1 cellular context compared by ENCODE assay signal in genomic region chr13:49791214-49791752, GRCh38.
TF ChIP-seq lines count a peak whose summit lies in the region.

No MANE protein-coding gene starts in this region.

TF ChIP-seq in HepG2, 621 proteins besides CTCF, POLR2A, EP300 and RAD21 (continued from another document and continues in another):
- TF ChIP-seq FOSL2 (CRISPR knock-in tag; IDR thresholded peaks at IDR 0.05), result no peak
- no peak for TF ChIP-seq ARHGAP35 (CRISPR knock-in tag; IDR thresholded peaks at IDR 0.05; ENCODE audit: borderline replicate concordance)
- no peak for TF ChIP-seq REXO4 (CRISPR knock-in tag; IDR thresholded peaks at IDR 0.05; ENCODE audit: borderline replicate concordance)
- TF ChIP-seq, protein P1, sequence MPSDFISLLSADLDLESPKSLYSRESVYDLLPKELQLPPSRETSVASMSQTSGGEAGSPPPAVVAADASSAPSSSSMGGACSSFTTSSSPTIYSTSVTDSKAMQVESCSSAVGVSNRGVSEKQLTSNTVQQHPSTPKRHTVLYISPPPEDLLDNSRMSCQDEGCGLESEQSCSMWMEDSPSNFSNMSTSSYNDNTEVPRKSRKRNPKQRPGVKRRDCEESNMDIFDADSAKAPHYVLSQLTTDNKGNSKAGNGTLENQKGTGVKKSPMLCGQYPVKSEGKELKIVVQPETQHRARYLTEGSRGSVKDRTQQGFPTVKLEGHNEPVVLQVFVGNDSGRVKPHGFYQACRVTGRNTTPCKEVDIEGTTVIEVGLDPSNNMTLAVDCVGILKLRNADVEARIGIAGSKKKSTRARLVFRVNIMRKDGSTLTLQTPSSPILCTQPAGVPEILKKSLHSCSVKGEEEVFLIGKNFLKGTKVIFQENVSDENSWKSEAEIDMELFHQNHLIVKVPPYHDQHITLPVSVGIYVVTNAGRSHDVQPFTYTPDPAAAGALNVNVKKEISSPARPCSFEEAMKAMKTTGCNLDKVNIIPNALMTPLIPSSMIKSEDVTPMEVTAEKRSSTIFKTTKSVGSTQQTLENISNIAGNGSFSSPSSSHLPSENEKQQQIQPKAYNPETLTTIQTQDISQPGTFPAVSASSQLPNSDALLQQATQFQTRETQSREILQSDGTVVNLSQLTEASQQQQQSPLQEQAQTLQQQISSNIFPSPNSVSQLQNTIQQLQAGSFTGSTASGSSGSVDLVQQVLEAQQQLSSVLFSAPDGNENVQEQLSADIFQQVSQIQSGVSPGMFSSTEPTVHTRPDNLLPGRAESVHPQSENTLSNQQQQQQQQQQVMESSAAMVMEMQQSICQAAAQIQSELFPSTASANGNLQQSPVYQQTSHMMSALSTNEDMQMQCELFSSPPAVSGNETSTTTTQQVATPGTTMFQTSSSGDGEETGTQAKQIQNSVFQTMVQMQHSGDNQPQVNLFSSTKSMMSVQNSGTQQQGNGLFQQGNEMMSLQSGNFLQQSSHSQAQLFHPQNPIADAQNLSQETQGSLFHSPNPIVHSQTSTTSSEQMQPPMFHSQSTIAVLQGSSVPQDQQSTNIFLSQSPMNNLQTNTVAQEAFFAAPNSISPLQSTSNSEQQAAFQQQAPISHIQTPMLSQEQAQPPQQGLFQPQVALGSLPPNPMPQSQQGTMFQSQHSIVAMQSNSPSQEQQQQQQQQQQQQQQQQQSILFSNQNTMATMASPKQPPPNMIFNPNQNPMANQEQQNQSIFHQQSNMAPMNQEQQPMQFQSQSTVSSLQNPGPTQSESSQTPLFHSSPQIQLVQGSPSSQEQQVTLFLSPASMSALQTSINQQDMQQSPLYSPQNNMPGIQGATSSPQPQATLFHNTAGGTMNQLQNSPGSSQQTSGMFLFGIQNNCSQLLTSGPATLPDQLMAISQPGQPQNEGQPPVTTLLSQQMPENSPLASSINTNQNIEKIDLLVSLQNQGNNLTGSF (CRISPR knock-in tag; IDR thresholded peaks at IDR 0.05), result no peak
- TF ChIP-seq ZNF484 (CRISPR knock-in tag; IDR thresholded peaks at IDR 0.05; ENCODE audit: borderline replicate concordance, low read depth), result no peak
- no peak for TF ChIP-seq HNRNPK (IDR thresholded peaks at IDR 0.05; ENCODE audit: low read depth, low read length, poor library complexity, severe bottlenecking)
- no peak for TF ChIP-seq ZNF20 (CRISPR knock-in tag; IDR thresholded peaks at IDR 0.05)
- no peak for TF ChIP-seq AGO2 (optimal IDR thresholded peaks at IDR 0.05; ENCODE audit: low read depth, low read length)
- TF ChIP-seq HOXA7 (CRISPR knock-in tag; IDR thresholded peaks at IDR 0.05), result no peak
- TF ChIP-seq WIZ (CRISPR knock-in tag; IDR thresholded peaks at IDR 0.05), result no peak
- TF ChIP-seq SATB2 (CRISPR knock-in tag; IDR thresholded peaks at IDR 0.05), result no peak
- no peak for TF ChIP-seq ZNF772 (CRISPR knock-in tag; IDR thresholded peaks at IDR 0.05)
- no peak for TF ChIP-seq ZNF790 (CRISPR knock-in tag; IDR thresholded peaks at IDR 0.05; ENCODE audit: borderline replicate concordance)
- no peak for TF ChIP-seq HHEX (CRISPR knock-in tag; IDR thresholded peaks at IDR 0.05)
- TF ChIP-seq, protein P2, sequence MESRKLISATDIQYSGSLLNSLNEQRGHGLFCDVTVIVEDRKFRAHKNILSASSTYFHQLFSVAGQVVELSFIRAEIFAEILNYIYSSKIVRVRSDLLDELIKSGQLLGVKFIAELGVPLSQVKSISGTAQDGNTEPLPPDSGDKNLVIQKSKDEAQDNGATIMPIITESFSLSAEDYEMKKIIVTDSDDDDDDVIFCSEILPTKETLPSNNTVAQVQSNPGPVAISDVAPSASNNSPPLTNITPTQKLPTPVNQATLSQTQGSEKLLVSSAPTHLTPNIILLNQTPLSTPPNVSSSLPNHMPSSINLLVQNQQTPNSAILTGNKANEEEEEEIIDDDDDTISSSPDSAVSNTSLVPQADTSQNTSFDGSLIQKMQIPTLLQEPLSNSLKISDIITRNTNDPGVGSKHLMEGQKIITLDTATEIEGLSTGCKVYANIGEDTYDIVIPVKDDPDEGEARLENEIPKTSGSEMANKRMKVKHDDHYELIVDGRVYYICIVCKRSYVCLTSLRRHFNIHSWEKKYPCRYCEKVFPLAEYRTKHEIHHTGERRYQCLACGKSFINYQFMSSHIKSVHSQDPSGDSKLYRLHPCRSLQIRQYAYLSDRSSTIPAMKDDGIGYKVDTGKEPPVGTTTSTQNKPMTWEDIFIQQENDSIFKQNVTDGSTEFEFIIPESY (CRISPR knock-in tag; IDR thresholded peaks at IDR 0.05), result no peak
- no peak for TF ChIP-seq ZNF7 (CRISPR knock-in tag; IDR thresholded peaks at IDR 0.05)
- TF ChIP-seq IKZF4 (CRISPR knock-in tag; IDR thresholded peaks at IDR 0.05; ENCODE audit: borderline replicate concordance, low read depth, not compliant biosample characterization), result no peak
- no peak for TF ChIP-seq ZNF567 (CRISPR knock-in tag; IDR thresholded peaks at IDR 0.05; ENCODE audit: borderline replicate concordance)
- TF ChIP-seq NR2F1 (CRISPR knock-in tag; IDR thresholded peaks at IDR 0.05), result no peak
- no peak for TF ChIP-seq ZNF773 (CRISPR knock-in tag; IDR thresholded peaks at IDR 0.05; ENCODE audit: borderline replicate concordance)
- peak; percentile 74 for TF ChIP-seq SAP130 (CRISPR knock-in tag; IDR thresholded peaks at IDR 0.05; ENCODE audit: low read depth)
- TF ChIP-seq ZNF496 (CRISPR knock-in tag; IDR thresholded peaks at IDR 0.05; ENCODE audit: insufficient replicate concordance), result no peak
- no peak for TF ChIP-seq CCAR2 (optimal IDR thresholded peaks at IDR 0.05; ENCODE audit: low read depth, low read length)
- no peak for TF ChIP-seq TOE1 (CRISPR knock-in tag; IDR thresholded peaks at IDR 0.05)
- TF ChIP-seq RFX5 (IDR thresholded peaks at IDR 0.05; ENCODE audit: low read depth, low read length), result no peak
- no peak for TF ChIP-seq ZBTB21 (CRISPR knock-in tag; IDR thresholded peaks at IDR 0.05)
- TF ChIP-seq RARA (CRISPR knock-in tag; IDR thresholded peaks at IDR 0.05), result no peak
- no peak for TF ChIP-seq MED13 (CRISPR knock-in tag; IDR thresholded peaks at IDR 0.05)
- no peak for TF ChIP-seq BRCA1 (CRISPR knock-in tag; IDR thresholded peaks at IDR 0.05)
- no peak for TF ChIP-seq KDM1A (CRISPR knock-in tag; IDR thresholded peaks at IDR 0.05)
- TF ChIP-seq LCORL (IDR thresholded peaks at IDR 0.05), result no peak
- TF ChIP-seq LCORL (CRISPR knock-in tag; IDR thresholded peaks at IDR 0.05), result no peak; the same call in 1 of the 2 replicates
- TF ChIP-seq ZNF549 (CRISPR knock-in tag; IDR thresholded peaks at IDR 0.05), result no peak
- no peak for TF ChIP-seq E2F5 (CRISPR knock-in tag; conservative IDR thresholded peaks at IDR 0.05)
- TF ChIP-seq, protein P3, sequence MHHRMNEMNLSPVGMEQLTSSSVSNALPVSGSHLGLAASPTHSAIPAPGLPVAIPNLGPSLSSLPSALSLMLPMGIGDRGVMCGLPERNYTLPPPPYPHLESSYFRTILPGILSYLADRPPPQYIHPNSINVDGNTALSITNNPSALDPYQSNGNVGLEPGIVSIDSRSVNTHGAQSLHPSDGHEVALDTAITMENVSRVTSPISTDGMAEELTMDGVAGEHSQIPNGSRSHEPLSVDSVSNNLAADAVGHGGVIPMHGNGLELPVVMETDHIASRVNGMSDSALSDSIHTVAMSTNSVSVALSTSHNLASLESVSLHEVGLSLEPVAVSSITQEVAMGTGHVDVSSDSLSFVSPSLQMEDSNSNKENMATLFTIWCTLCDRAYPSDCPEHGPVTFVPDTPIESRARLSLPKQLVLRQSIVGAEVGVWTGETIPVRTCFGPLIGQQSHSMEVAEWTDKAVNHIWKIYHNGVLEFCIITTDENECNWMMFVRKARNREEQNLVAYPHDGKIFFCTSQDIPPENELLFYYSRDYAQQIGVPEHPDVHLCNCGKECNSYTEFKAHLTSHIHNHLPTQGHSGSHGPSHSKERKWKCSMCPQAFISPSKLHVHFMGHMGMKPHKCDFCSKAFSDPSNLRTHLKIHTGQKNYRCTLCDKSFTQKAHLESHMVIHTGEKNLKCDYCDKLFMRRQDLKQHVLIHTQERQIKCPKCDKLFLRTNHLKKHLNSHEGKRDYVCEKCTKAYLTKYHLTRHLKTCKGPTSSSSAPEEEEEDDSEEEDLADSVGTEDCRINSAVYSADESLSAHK (CRISPR knock-in tag; IDR thresholded peaks at IDR 0.05; ENCODE audit: borderline replicate concordance), result no peak
- no peak for TF ChIP-seq TCF12 (IDR thresholded peaks at IDR 0.05)
- TF ChIP-seq TCF12 (CRISPR knock-in tag; IDR thresholded peaks at IDR 0.05), result no peak
- TF ChIP-seq RBM39 (IDR thresholded peaks at IDR 0.05; ENCODE audit: low read depth, low read length, poor library complexity, severe bottlenecking), result no peak
- no peak for TF ChIP-seq ATRX (CRISPR knock-in tag; IDR thresholded peaks at IDR 0.05; ENCODE audit: borderline replicate concordance)
- no peak for TF ChIP-seq NRL (CRISPR knock-in tag; IDR thresholded peaks at IDR 0.05; ENCODE audit: borderline replicate concordance)
- no peak for TF ChIP-seq HMG20A (CRISPR knock-in tag; IDR thresholded peaks at IDR 0.05; ENCODE audit: borderline replicate concordance)
- TF ChIP-seq, protein P4, sequence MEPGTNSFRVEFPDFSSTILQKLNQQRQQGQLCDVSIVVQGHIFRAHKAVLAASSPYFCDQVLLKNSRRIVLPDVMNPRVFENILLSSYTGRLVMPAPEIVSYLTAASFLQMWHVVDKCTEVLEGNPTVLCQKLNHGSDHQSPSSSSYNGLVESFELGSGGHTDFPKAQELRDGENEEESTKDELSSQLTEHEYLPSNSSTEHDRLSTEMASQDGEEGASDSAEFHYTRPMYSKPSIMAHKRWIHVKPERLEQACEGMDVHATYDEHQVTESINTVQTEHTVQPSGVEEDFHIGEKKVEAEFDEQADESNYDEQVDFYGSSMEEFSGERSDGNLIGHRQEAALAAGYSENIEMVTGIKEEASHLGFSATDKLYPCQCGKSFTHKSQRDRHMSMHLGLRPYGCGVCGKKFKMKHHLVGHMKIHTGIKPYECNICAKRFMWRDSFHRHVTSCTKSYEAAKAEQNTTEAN (CRISPR knock-in tag; conservative IDR thresholded peaks at IDR 0.05), result no peak
- TF ChIP-seq NR2C2 (CRISPR knock-in tag; IDR thresholded peaks at IDR 0.05; ENCODE audit: borderline replicate concordance), result no peak
- TF ChIP-seq, protein P5, sequence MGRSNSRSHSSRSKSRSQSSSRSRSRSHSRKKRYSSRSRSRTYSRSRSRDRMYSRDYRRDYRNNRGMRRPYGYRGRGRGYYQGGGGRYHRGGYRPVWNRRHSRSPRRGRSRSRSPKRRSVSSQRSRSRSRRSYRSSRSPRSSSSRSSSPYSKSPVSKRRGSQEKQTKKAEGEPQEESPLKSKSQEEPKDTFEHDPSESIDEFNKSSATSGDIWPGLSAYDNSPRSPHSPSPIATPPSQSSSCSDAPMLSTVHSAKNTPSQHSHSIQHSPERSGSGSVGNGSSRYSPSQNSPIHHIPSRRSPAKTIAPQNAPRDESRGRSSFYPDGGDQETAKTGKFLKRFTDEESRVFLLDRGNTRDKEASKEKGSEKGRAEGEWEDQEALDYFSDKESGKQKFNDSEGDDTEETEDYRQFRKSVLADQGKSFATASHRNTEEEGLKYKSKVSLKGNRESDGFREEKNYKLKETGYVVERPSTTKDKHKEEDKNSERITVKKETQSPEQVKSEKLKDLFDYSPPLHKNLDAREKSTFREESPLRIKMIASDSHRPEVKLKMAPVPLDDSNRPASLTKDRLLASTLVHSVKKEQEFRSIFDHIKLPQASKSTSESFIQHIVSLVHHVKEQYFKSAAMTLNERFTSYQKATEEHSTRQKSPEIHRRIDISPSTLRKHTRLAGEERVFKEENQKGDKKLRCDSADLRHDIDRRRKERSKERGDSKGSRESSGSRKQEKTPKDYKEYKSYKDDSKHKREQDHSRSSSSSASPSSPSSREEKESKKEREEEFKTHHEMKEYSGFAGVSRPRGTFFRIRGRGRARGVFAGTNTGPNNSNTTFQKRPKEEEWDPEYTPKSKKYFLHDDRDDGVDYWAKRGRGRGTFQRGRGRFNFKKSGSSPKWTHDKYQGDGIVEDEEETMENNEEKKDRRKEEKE (IDR thresholded peaks at IDR 0.05), result no peak
- TF ChIP-seq SETDB1 (CRISPR knock-in tag; IDR thresholded peaks at IDR 0.05; ENCODE audit: borderline replicate concordance), result no peak
- no peak for TF ChIP-seq RBAK (CRISPR knock-in tag; IDR thresholded peaks at IDR 0.05)
- TF ChIP-seq, protein P6, sequence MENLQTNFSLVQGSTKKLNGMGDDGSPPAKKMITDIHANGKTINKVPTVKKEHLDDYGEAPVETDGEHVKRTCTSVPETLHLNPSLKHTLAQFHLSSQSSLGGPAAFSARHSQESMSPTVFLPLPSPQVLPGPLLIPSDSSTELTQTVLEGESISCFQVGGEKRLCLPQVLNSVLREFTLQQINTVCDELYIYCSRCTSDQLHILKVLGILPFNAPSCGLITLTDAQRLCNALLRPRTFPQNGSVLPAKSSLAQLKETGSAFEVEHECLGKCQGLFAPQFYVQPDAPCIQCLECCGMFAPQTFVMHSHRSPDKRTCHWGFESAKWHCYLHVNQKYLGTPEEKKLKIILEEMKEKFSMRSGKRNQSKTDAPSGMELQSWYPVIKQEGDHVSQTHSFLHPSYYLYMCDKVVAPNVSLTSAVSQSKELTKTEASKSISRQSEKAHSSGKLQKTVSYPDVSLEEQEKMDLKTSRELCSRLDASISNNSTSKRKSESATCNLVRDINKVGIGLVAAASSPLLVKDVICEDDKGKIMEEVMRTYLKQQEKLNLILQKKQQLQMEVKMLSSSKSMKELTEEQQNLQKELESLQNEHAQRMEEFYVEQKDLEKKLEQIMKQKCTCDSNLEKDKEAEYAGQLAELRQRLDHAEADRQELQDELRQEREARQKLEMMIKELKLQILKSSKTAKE (CRISPR knock-in tag; IDR thresholded peaks at IDR 0.05; ENCODE audit: borderline replicate concordance), result no peak
- no peak for TF ChIP-seq ZKSCAN8 (CRISPR knock-in tag; IDR thresholded peaks at IDR 0.05; ENCODE audit: borderline replicate concordance)
- TF ChIP-seq GATAD2A (CRISPR knock-in tag; IDR thresholded peaks at IDR 0.05), result peak; percentile 59
- no peak for TF ChIP-seq RORA (CRISPR knock-in tag; IDR thresholded peaks at IDR 0.05)
- peak; percentile 74 for TF ChIP-seq ZNF12 (CRISPR knock-in tag; IDR thresholded peaks at IDR 0.05)
- TF ChIP-seq FOXA1 (IDR thresholded peaks at IDR 0.05), result no peak
- TF ChIP-seq FOXA1 (CRISPR knock-in tag; IDR thresholded peaks at IDR 0.05), result 0 out of 2 replicates have a peak, but pooled peaks have one; percentile 15
- TF ChIP-seq SNAPC2 (CRISPR knock-in tag; IDR thresholded peaks at IDR 0.05), result peak; percentile 45; the same call in 1 of the 2 replicates
- TF ChIP-seq ZNF562 (CRISPR knock-in tag; IDR thresholded peaks at IDR 0.05; ENCODE audit: borderline replicate concordance), result no peak
- peak; percentile 30 to 36; a peak in 2 of 4 replicates for TF ChIP-seq MAFK (conservative IDR thresholded peaks at IDR 0.05 in 1 of 2, IDR thresholded peaks at IDR 0.05 in 1 of 2; ENCODE audit: low read length in 2 of 2)
- no peak for TF ChIP-seq FOXK1 (CRISPR knock-in tag; IDR thresholded peaks at IDR 0.05; ENCODE audit: borderline replicate concordance, low read depth)
